2 cellular contexts compared by ENCODE assay signal in the genomic region with DNA sequence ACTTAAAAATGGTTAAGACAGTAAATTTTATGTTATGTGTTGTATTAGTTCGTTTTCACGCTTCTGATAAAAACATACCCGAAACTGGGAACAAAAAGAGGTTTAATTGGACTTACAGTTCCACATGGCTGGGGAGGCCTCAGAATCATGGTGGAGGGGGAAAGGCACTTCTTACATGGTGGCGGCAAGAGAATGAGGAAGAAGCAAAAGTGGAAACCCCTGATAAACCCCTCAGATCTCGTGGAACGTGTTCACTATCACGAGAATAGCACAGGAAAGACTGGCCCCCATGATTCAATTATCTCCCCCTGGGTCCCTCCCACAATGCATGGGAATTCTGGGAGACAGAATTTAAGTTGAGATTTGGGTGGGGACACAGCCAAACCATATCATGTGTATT.
TF ChIP-seq lines count a peak whose summit lies in the region.

No MANE protein-coding gene starts in this region.

TF ChIP-seq in HEK293, 187 proteins besides CTCF, POLR2A, EP300 and RAD21:
- TF ChIP-seq SETDB1 (IDR thresholded peaks at IDR 0.05; ENCODE audit: insufficient read length, low read length) = peak; percentile 55
- TF ChIP-seq, protein P1, sequence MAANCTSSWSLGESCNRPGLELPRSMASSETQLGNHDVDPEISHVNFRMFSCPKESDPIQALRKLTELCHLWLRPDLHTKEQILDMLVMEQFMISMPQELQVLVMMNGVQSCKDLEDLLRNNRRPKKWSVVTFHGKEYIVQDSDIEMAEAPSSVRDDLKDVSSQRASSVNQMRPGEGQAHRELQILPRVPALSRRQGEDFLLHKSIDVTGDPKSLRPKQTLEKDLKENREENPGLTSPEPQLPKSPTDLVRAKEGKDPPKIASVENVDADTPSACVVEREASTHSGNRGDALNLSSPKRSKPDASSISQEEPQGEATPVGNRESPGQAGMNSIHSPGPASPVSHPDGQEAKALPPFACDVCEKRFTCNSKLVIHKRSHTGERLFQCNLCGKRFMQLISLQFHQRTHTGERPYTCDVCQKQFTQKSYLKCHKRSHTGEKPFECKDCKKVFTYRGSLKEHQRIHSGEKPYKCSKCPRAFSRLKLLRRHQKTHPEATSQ (tag by site-specific recombination; IDR thresholded peaks at IDR 0.05) = 0 out of 2 replicates have a peak, but pooled peaks have one; percentile 29

TF ChIP-seq in K562, 482 proteins besides CTCF, POLR2A, EP300 and RAD21:
- peak; percentile 74 for TF ChIP-seq ZNF766 (CRISPR knock-in tag; conservative IDR thresholded peaks at IDR 0.05)
- peak in 1 of 2 experiments; percentile 42; a peak in 1 of 3 replicates for TF ChIP-seq CBX3 (IDR thresholded peaks at IDR 0.05; ENCODE audit: borderline replicate concordance in 1 of 2, low read length in 2 of 2)
- TF ChIP-seq, protein P2, sequence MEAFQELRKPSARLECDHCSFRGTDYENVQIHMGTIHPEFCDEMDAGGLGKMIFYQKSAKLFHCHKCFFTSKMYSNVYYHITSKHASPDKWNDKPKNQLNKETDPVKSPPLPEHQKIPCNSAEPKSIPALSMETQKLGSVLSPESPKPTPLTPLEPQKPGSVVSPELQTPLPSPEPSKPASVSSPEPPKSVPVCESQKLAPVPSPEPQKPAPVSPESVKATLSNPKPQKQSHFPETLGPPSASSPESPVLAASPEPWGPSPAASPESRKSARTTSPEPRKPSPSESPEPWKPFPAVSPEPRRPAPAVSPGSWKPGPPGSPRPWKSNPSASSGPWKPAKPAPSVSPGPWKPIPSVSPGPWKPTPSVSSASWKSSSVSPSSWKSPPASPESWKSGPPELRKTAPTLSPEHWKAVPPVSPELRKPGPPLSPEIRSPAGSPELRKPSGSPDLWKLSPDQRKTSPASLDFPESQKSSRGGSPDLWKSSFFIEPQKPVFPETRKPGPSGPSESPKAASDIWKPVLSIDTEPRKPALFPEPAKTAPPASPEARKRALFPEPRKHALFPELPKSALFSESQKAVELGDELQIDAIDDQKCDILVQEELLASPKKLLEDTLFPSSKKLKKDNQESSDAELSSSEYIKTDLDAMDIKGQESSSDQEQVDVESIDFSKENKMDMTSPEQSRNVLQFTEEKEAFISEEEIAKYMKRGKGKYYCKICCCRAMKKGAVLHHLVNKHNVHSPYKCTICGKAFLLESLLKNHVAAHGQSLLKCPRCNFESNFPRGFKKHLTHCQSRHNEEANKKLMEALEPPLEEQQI (IDR thresholded peaks at IDR 0.05) = 0 out of 2 replicates have a peak, but pooled peaks have one; percentile 36
- peak; percentile 63 to 74 for TF ChIP-seq TRIM24 (IDR thresholded peaks at IDR 0.05)
- peak; percentile 91 for TF ChIP-seq ZFP36 (IDR thresholded peaks at IDR 0.05; ENCODE audit: low read depth, low read length, partially characterized antibody)
- TF ChIP-seq ZEB2 (IDR thresholded peaks at IDR 0.05) = 0 out of 2 replicates have a peak, but pooled peaks have one; percentile 18
- peak; percentile 72; the same call in 1 of the 2 replicates for TF ChIP-seq TRIM28 (IDR thresholded peaks at IDR 0.05)
- peak; percentile 66 for TF ChIP-seq CC2D1A (IDR thresholded peaks at IDR 0.05)
- TF ChIP-seq, protein P3, sequence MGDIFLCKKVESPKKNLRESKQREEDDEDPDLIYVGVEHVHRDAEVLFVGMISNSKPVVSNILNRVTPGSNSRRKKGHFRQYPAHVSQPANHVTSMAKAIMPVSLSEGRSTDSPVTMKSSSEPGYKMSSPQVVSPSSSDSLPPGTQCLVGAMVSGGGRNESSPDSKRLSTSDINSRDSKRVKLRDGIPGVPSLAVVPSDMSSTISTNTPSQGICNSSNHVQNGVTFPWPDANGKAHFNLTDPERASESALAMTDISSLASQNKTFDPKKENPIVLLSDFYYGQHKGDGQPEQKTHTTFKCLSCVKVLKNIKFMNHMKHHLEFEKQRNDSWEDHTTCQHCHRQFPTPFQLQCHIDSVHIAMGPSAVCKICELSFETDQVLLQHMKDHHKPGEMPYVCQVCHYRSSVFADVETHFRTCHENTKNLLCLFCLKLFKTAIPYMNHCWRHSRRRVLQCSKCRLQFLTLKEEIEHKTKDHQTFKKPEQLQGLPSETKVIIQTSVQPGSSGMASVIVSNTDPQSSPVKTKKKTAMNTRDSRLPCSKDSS (IDR thresholded peaks at IDR 0.05; ENCODE audit: low read depth, partially characterized antibody) = peak; percentile 67
